8 cellular contexts compared by ENCODE assay signal in the genomic region with DNA sequence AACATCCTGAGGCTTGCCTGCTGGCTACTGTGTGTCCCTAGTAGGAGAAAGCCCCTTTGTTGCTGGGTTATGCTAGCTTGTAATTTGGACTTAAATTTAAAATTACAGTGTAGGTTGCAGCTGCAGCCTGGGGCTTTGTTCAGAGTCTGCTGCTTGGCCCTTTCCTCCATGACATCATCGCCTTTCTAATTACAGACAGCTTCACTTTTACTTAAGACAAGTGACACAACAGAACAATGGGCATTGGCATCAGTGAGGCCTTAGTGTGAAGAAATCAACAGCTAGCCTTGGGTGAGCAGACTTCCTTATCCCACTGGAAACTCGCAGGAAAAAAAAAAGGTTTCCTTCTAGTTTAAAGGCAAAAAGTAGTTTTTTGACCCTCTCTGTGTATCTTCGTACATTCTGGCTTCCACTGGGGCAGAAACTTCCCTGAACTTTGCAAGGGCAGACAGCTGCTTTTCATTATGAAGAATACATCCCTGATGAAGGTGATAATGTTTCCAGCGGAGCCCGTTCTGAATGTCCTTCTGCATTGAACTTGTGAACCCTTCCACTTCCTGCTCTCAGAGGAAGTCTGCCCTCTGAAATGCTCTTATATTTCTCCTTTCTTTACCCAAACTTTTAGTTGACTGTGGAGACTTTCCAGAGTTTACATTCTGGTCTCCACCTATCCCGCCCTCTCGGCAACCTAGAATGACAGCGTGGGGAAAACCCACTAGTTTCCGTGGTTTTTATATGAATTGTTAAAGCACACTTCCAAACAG.
DNase-seq lines count a peak whose midpoint lies in the region; ATAC-seq and TF ChIP-seq lines count a peak whose summit lies in the region.

No MANE protein-coding gene starts in this region.

- POLR2A ChIA-PET in activated CD4-positive, alpha-beta memory T cell treated with anti-CD3 and anti-CD28 coated beads for 36 hours (lab: Charles Lee), result interaction anchor here (0.7 kb wide), 1 partner anchor 15 kb away, joined by 4 read pairs; no protein-coding TSS in a partner anchor

- H3K4me3 ChIP-seq in right cardiac atrium (ENCODE audit: low read length) (no peak overlapping the region), stomach (no peak overlapping the region)

- H3K27ac Mint-ChIP-seq in activated CD4-positive, alpha-beta memory T cell treated with anti-CD3 and anti-CD28 coated beads for 36 hours, result peak overlapping the region; percentile 65

- TF ChIP-seq POLR2A in stomach (IDR thresholded peaks at IDR 0.05), result no peak

- no peaks in the 10 kb centered on the region for H3K36me3 Mint-ChIP-seq in activated CD4-positive, alpha-beta memory T cell treated with anti-CD3 and anti-CD28 coated beads for 36 hours

- WGBS in right cardiac atrium, result 23% methylated on average over 9 of the region's 9 CpGs
- 51 to 69% (median 59%) methylated on average over 9 of the region's 9 CpGs for WGBS in stomach, 5 donors

- H3K27ac ChIP-seq in right cardiac atrium (ENCODE audit: low read length), result peak overlapping the region; percentile 89
- peak overlapping the region in 4 of 5 donors; percentile 33 to 76 (median 54) for H3K27ac ChIP-seq in stomach

- H3K9me3 ChIP-seq in right cardiac atrium (ENCODE audit: control insufficient read depth, low read length) (no peaks in the 10 kb centered on the region), stomach (no peaks in the 10 kb centered on the region)

- no peak for TF ChIP-seq CTCF in stomach (IDR thresholded peaks at IDR 0.05)

- DNase-seq in NCI-H748 (lab: John Stamatoyannopoulos, UW; ENCODE audit: unreplicated experiment), result peak; percentile 54
- no peak for DNase-seq in NCI-H748 treated with DMSO at 0.1 percent for 48 hours (lab: John Stamatoyannopoulos, UW)
- DNase-seq in activated CD4-positive, alpha-beta memory T cell treated with anti-CD3 and anti-CD28 coated beads for 36 hours, result peak; percentile 34
- DNase-seq in right cardiac atrium, result peak in 1 of 3 donors; percentile 50
- DNase-seq in stomach, result no peak
- DNase-seq in NCI-H2107 treated with DMSO at 0.1 percent for 48 hours (lab: John Stamatoyannopoulos, UW; ENCODE audit: unreplicated experiment), result no peak

- H3K4me1 Mint-ChIP-seq in activated CD4-positive, alpha-beta memory T cell treated with anti-CD3 and anti-CD28 coated beads for 36 hours (ENCODE audit: low read depth), result peaks cover 19% of the 10 kb centered on the region

- no peaks in the 10 kb centered on the region for H3K36me3 ChIP-seq in stomach

- no peaks in the 10 kb centered on the region for H3K27me3 Mint-ChIP-seq in activated CD4-positive, alpha-beta memory T cell treated with anti-CD3 and anti-CD28 coated beads for 36 hours

- H3K9me3 Mint-ChIP-seq in activated CD4-positive, alpha-beta memory T cell treated with anti-CD3 and anti-CD28 coated beads for 36 hours, result no peaks in the 10 kb centered on the region

- no peak for TF ChIP-seq EP300 in stomach (IDR thresholded peaks at IDR 0.05)

- CTCF ChIA-PET in activated CD4-positive, alpha-beta memory T cell treated with anti-CD3 and anti-CD28 coated beads for 36 hours (lab: Charles Lee), result interaction anchor here (1.0 kb wide), 1 partner anchor 221 kb away, joined by 7 read pairs; no protein-coding TSS in a partner anchor

- H3K27me3 ChIP-seq in right cardiac atrium (ENCODE audit: control insufficient read depth, insufficient read depth) (no peaks in the 10 kb centered on the region), stomach (no peaks in the 10 kb centered on the region)

- peak overlapping the region; percentile 30 for H3K4me3 Mint-ChIP-seq in activated CD4-positive, alpha-beta memory T cell treated with anti-CD3 and anti-CD28 coated beads for 36 hours

- H3K4me1 ChIP-seq in right cardiac atrium (ENCODE audit: control insufficient read depth, insufficient read depth, low read length) (no peaks in the 10 kb centered on the region), stomach (peaks cover 0 to 8% (median 4%) of the 10 kb centered on the region in 4 donors)

- ATAC-seq in right cardiac atrium (peak; percentile 80 to 87), GM19023 (IDR thresholded peaks at IDR 0.05; ENCODE audit: unreplicated experiment) (no peak), GM18909 (IDR thresholded peaks at IDR 0.05; ENCODE audit: poor library complexity, unreplicated experiment) (no peak)

- intact Hi-C loops in activated CD4-positive, alpha-beta memory T cell treated with anti-CD3 and anti-CD28 coated beads for 36 hours (cut with micrococcal nuclease), result loop anchor here (2.0 to 5.0 kb wide), 3 partner anchors 43 to 215 kb away; no protein-coding TSS in a partner anchor
- intact Hi-C loops in right cardiac atrium (cut with DNase I), result no loop called here
- intact Hi-C loops in stomach (cut with DNase I; ENCODE audit: low total_unique reads), result no loop called here

Comparison
In these comparisons a context has a peak if more than half of its experiments do, and no peak if none do; other contexts are left out.
1. DNase-seq: peak in NCI-H748 (single experiment) and activated CD4-positive, alpha-beta memory T cell treated with anti-CD3 and anti-CD28 coated beads for 36 hours (single experiment); none in NCI-H748 treated with DMSO at 0.1 percent for 48 hours (single experiment), stomach (single experiment) and NCI-H2107 treated with DMSO at 0.1 percent for 48 hours (single experiment).
2. ATAC-seq: peak in right cardiac atrium (2 of 2); none in GM19023 (single experiment) and GM18909 (single experiment).